Comparison of ENCODE assay signal across 8 cellular contexts in the genomic region with DNA sequence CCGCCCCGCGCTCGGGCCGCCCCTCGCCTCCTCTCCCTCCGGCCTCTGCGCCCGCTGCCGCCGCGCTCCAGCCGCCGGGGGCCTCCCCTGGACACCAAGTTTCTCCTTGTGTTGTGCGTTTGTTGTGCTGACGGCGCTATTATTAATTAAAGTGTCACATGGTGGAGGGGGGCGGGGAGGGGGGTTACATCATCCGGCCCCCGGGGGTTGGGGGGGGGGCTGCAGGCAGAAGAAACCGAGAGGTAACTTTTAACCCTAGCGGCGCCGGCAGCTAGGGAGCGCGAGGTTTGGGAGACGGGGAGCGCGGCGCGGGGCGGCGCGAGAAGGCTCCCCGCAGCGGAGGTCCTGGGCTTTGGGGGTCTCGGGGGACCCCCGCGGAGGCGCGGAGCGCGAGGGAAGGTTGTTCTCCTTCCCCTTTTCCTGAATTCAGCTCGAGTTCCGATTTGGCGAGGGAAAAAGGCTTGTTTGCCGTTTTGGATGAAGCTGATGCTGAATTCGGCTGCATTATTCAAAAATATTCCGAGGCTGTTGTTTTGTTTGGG. TPM values are rescaled to one million over a fixed set of nuclear protein-coding genes. Genes with fewer than 3 reads are reported as not detected.
A peak's percentile ranks its signal among the peaks of the same experiment; 100 is the strongest.
DNase-seq lines count a peak whose midpoint lies in the region; ATAC-seq lines count a peak whose summit lies in the region.

A gene (minus strand): TSS at position 117 of the 542 bp plus-strand sequence. CDS start 134 bp downstream, outside the sequence.

- peaks cover 24 to 42% of the 10 kb centered on the region in 2 donors for H3K27me3 ChIP-seq in mucosa of rectum (ENCODE audit: control insufficient read depth in 2 of 2, insufficient read depth in 2 of 2, low read length in 2 of 2)

- no peak within 1 kb of the TSS for H3K27ac ChIP-seq in mucosa of rectum (ENCODE audit: low read depth in 2 of 2, low read length in 2 of 2)

- no peak within 1 kb of the TSS for H3K27ac Mint-ChIP-seq in activated T-helper 2 cell treated with anti-CD3 and anti-CD28 coated beads, Interferon-gamma antibody, Interleukin-2, Interleukin-4, amounts not matched to agents 10 μg/mL and 5 μg/mL and 100 μg/mL, durations not matched to agents 14 hours and 24 hours and 36 hours

- no peaks in the 10 kb centered on the region for H3K9me3 Mint-ChIP-seq in activated T-helper 2 cell treated with anti-CD3 and anti-CD28 coated beads, Interferon-gamma antibody, Interleukin-2, Interleukin-4, amounts not matched to agents 10 μg/mL and 5 μg/mL and 100 μg/mL, durations not matched to agents 14 hours and 24 hours and 36 hours

- no peaks in the 10 kb centered on the region for H3K36me3 ChIP-seq in mucosa of rectum (ENCODE audit: control insufficient read depth in 2 of 2, insufficient read depth in 2 of 2, low read length in 2 of 2)

- peaks cover 64% of the 10 kb centered on the region for H3K27me3 Mint-ChIP-seq in activated T-helper 2 cell treated with anti-CD3 and anti-CD28 coated beads, Interferon-gamma antibody, Interleukin-2, Interleukin-4, amounts not matched to agents 10 μg/mL and 5 μg/mL and 100 μg/mL, durations not matched to agents 14 hours and 24 hours and 36 hours (ENCODE audit: low read depth)

- peak within 1 kb of the TSS; percentile 46 for H3K4me3 Mint-ChIP-seq in activated T-helper 2 cell treated with anti-CD3 and anti-CD28 coated beads, Interferon-gamma antibody, Interleukin-2, Interleukin-4, amounts not matched to agents 10 μg/mL and 5 μg/mL and 100 μg/mL, durations not matched to agents 14 hours and 24 hours and 36 hours (ENCODE audit: low read depth)

- H3K4me3 ChIP-seq in mucosa of rectum (ENCODE audit: low read length in 2 of 2) = peak within 1 kb of the TSS; percentile 30 to 51

- peaks cover 4% of the 10 kb centered on the region for H3K36me3 Mint-ChIP-seq in activated T-helper 2 cell treated with anti-CD3 and anti-CD28 coated beads, Interferon-gamma antibody, Interleukin-2, Interleukin-4, amounts not matched to agents 10 μg/mL and 5 μg/mL and 100 μg/mL, durations not matched to agents 14 hours and 24 hours and 36 hours (ENCODE audit: low read depth)

- peaks cover 14% of the 10 kb centered on the region for H3K4me1 Mint-ChIP-seq in activated T-helper 2 cell treated with anti-CD3 and anti-CD28 coated beads, Interferon-gamma antibody, Interleukin-2, Interleukin-4, amounts not matched to agents 10 μg/mL and 5 μg/mL and 100 μg/mL, durations not matched to agents 14 hours and 24 hours and 36 hours (ENCODE audit: low read depth)

- peaks cover 18 to 28% of the 10 kb centered on the region in 2 donors for H3K4me1 ChIP-seq in mucosa of rectum (ENCODE audit: control insufficient read depth in 2 of 2, insufficient read depth in 2 of 2, low read length in 2 of 2)

- intact Hi-C loops in activated T-helper 2 cell treated with anti-CD3 and anti-CD28 coated beads, Interferon-gamma antibody, Interleukin-2, Interleukin-4, amounts not matched to agents 10 μg/mL and 5 μg/mL and 100 μg/mL, durations not matched to agents 14 hours and 24 hours and 36 hours (cut with micrococcal nuclease) = loop anchor here (10.0 kb wide), 1 partner anchor 177 kb away; no protein-coding TSS in a partner anchor

- H3K9ac ChIP-seq in mucosa of rectum (ENCODE audit: low read depth in 1 of 2, low read length in 2 of 2) = peak within 1 kb of the TSS; percentile 12 to 24

- DNase-seq in NCI-H748 (lab: John Stamatoyannopoulos, UW; ENCODE audit: unreplicated experiment) (peak; percentile 79), NCI-H748 treated with DMSO at 0.1 percent for 48 hours (lab: John Stamatoyannopoulos, UW) (no peak), HuH-7.5 (ENCODE audit: low spot score) (peak; percentile 57), mesenteric fat pad (ENCODE audit: low spot score) (no peak)
- no peak for DNase-seq in activated T-helper 2 cell treated with anti-CD3 and anti-CD28 coated beads, Interferon-gamma antibody, Interleukin-2, Interleukin-4, amounts not matched to agents 10 μg/mL and 5 μg/mL and 100 μg/mL, durations not matched to agents 14 hours and 24 hours and 36 hours (ENCODE audit: low spot score)

- no peaks in the 10 kb centered on the region for H3K9me3 ChIP-seq in mucosa of rectum (ENCODE audit: control insufficient read depth in 2 of 2, low read length in 2 of 2)

- ATAC-seq in GM21825 (IDR thresholded peaks at IDR 0.05; ENCODE audit: unreplicated experiment) = no peak
- no peak for ATAC-seq in GM18867 (IDR thresholded peaks at IDR 0.05; ENCODE audit: unreplicated experiment)

RNA-seq across cellular contexts. Expression of the gene that starts here (rescaled TPM):
- total RNA-seq in activated T-helper 2 cell treated with anti-CD3 and anti-CD28 coated beads, Interferon-gamma antibody, Interleukin-2, Interleukin-4, amounts not matched to agents 10 μg/mL and 5 μg/mL and 100 μg/mL, durations not matched to agents 14 hours and 24 hours and 36 hours = not detected in 2 replicates
- not detected for total RNA-seq in mesenteric fat pad

Comparison
In these comparisons a context has a peak if more than half of its experiments do, and no peak if none do; other contexts are left out.
1. DNase-seq: peak in NCI-H748 (single experiment) and HuH-7.5 (single experiment); none in NCI-H748 treated with DMSO at 0.1 percent for 48 hours (single experiment), activated T-helper 2 cell treated with anti-CD3 and anti-CD28 coated beads, Interferon-gamma antibody, Interleukin-2, Interleukin-4, amounts not matched to agents 10 μg/mL and 5 μg/mL and 100 μg/mL, durations not matched to agents 14 hours and 24 hours and 36 hours (single experiment) and mesenteric fat pad (single experiment).